Comparison of ENCODE assay signal across 28 cellular contexts in genomic region chr15:97736748-97737147, GRCh38.
"Had no signal": no experiment of that assay in that cellular context is flagged by ENCODE, and none has a peak within 500 bp of the region (broad histone marks: within the 10 kb centered on the region; RNA-seq: fewer than 3 reads in every experiment).

No MANE protein-coding gene starts in this region.

- H3K36me3 ChIP-seq: colonic mucosa, esophagus muscularis mucosa, esophagus squamous epithelium, gastroesophageal sphincter, heart left ventricle, heart right ventricle had no signal

- H3K4me3 ChIP-seq: colonic mucosa, coronary artery, dorsolateral prefrontal cortex, esophagus muscularis mucosa, esophagus squamous epithelium, gastroesophageal sphincter, heart left ventricle, heart right ventricle, hepatocyte had no signal

- DNase-seq: colonic mucosa; cortex of kidney; dermis blood vessel endothelial cell; dorsolateral prefrontal cortex; effector CD4-positive, alpha-beta T cell; effector CD8-positive, alpha-beta T cell; effector memory CD4-positive, alpha-beta T cell; effector memory CD8-positive, alpha-beta T cell; endodermal cell; erythroblast; esophagus squamous epithelium; foreskin fibroblast; foreskin keratinocyte; foreskin melanocyte; glutamatergic neuron; head of caudate nucleus; heart left ventricle; heart right ventricle had no signal

- FAIRE-seq: colon, endometrium, endothelial cell of umbilical vein, frontal cortex had no signal

- H3K9me3 ChIP-seq: colonic mucosa, esophagus muscularis mucosa, esophagus squamous epithelium, gastroesophageal sphincter, heart left ventricle, heart right ventricle had no signal

- H3K27ac ChIP-seq: colonic mucosa, coronary artery, dorsolateral prefrontal cortex, epithelial cell of prostate, esophagus muscularis mucosa, esophagus squamous epithelium, foreskin keratinocyte, gastroesophageal sphincter, heart left ventricle, heart right ventricle, hepatocyte had no signal

- H3K4me1 ChIP-seq: colonic mucosa, esophagus squamous epithelium, foreskin keratinocyte, gastroesophageal sphincter, heart left ventricle, heart right ventricle had no signal

- H2AFZ ChIP-seq: hepatocyte had no signal

- H3K4me2 ChIP-seq: hepatocyte had no signal

- ATAC-seq: effector memory CD8-positive, alpha-beta T cell; esophagus mucosa; foreskin keratinocyte; gastroesophageal sphincter; heart left ventricle; heart right ventricle had no signal

- H3K79me2 ChIP-seq: hepatocyte had no signal

- H3K27me3 ChIP-seq: colonic mucosa, esophagus muscularis mucosa, esophagus squamous epithelium, foreskin keratinocyte, gastroesophageal sphincter, heart left ventricle, heart right ventricle had no signal
